Comparison of ENCODE assay signal across 22 cellular contexts in genomic region chrX:134406977-134407376, GRCh38.
"Had no signal": no experiment of that assay in that cellular context is flagged by ENCODE, and none has a peak within 500 bp of the region (broad histone marks: within the 10 kb centered on the region; RNA-seq: fewer than 3 reads in every experiment).

No MANE protein-coding gene starts in this region.

- H3K9me3 Mint-ChIP-seq: naive B cell; stimulated activated memory B cell treated with anti-CD40 and anti-IgM and Interleukin-4, amounts not matched to agents 10 μg/mL and 1 μg/mL and 100 μg/mL, for 72 hours; stimulated activated naive CD8-positive, alpha-beta T cell treated with anti-CD3 and anti-CD28 coated beads, Interleukin-15, Interleukin-2, amounts not matched to agents 100 ng/mL and 50 ng/mL, for 24 hours had no signal

- H3K27ac ChIP-seq: foreskin keratinocyte, left ventricle myocardium inferior, parathyroid adenoma, psoas muscle, spleen, tibial artery had no signal

- H3K36me3 Mint-ChIP-seq: naive B cell had no signal

- H3K27me3 ChIP-seq: foreskin keratinocyte, spleen, tibial artery had no signal

- H2AFZ ChIP-seq: parathyroid adenoma had no signal

- H3K79me2 ChIP-seq: parathyroid adenoma had no signal

- H3K4me1 ChIP-seq: foreskin keratinocyte, left ventricle myocardium inferior, parathyroid adenoma, psoas muscle, tibial artery had no signal

- DNase-seq: cortex of kidney; dorsolateral prefrontal cortex; effector CD8-positive, alpha-beta T cell; foreskin keratinocyte; kidney; left cardiac atrium; left ventricle myocardium inferior; midbrain; naive B cell; nephron progenitor cell; psoas muscle; retina; spleen; stimulated activated CD4-positive, alpha-beta T cell treated with anti-CD3 and anti-CD28 coated beads, Interleukin-15, amount 100 ng/mL, for 24 hours; stimulated activated CD4-positive, alpha-beta T cell treated with anti-CD3 and anti-CD28 coated beads, Interleukin-1b, Interleukin-23, amount 100 ng/mL, for 48 hours; stimulated activated CD4-positive, alpha-beta T cell treated with anti-CD3 and anti-CD28 coated beads, Interleukin-4, amount 100 ng/mL, for 24 hours; tibial artery had no signal

- H3K4me1 Mint-ChIP-seq: nephron progenitor cell had no signal

- H3K4me3 ChIP-seq: dorsolateral prefrontal cortex, left ventricle myocardium inferior, lung, psoas muscle, spleen, tibial artery had no signal

- H3K9me3 ChIP-seq: left ventricle myocardium inferior, psoas muscle, spleen, tibial artery had no signal

- H3K36me3 ChIP-seq: tibial artery had no signal

- ATAC-seq: foreskin keratinocyte; psoas muscle; sciatic nerve; stimulated activated memory B cell treated with anti-CD40 and anti-IgM and Interleukin-4, amounts not matched to agents 10 μg/mL and 1 μg/mL and 100 μg/mL, for 72 hours had no signal

- H3K27me3 Mint-ChIP-seq: naive B cell; stimulated activated memory B cell treated with anti-CD40 and anti-IgM and Interleukin-4, amounts not matched to agents 10 μg/mL and 1 μg/mL and 100 μg/mL, for 72 hours; stimulated activated naive CD8-positive, alpha-beta T cell treated with anti-CD3 and anti-CD28 coated beads, Interleukin-15, Interleukin-2, amounts not matched to agents 100 ng/mL and 50 ng/mL, for 24 hours had no signal

- H3K9ac ChIP-seq: parathyroid adenoma had no signal

- FAIRE-seq: kidney had no signal

- H3K27ac Mint-ChIP-seq: nephron progenitor cell; stimulated activated memory B cell treated with anti-CD40 and anti-IgM and Interleukin-4, amounts not matched to agents 10 μg/mL and 1 μg/mL and 100 μg/mL, for 72 hours; stimulated activated naive CD8-positive, alpha-beta T cell treated with anti-CD3 and anti-CD28 coated beads, Interleukin-15, Interleukin-2, amounts not matched to agents 100 ng/mL and 50 ng/mL, for 24 hours had no signal

- H3K4me3 Mint-ChIP-seq: naive B cell; nephron progenitor cell; stimulated activated memory B cell treated with anti-CD40 and anti-IgM and Interleukin-4, amounts not matched to agents 10 μg/mL and 1 μg/mL and 100 μg/mL, for 72 hours; stimulated activated naive CD8-positive, alpha-beta T cell treated with anti-CD3 and anti-CD28 coated beads, Interleukin-15, Interleukin-2, amounts not matched to agents 100 ng/mL and 50 ng/mL, for 24 hours had no signal
